In the genomic region with DNA sequence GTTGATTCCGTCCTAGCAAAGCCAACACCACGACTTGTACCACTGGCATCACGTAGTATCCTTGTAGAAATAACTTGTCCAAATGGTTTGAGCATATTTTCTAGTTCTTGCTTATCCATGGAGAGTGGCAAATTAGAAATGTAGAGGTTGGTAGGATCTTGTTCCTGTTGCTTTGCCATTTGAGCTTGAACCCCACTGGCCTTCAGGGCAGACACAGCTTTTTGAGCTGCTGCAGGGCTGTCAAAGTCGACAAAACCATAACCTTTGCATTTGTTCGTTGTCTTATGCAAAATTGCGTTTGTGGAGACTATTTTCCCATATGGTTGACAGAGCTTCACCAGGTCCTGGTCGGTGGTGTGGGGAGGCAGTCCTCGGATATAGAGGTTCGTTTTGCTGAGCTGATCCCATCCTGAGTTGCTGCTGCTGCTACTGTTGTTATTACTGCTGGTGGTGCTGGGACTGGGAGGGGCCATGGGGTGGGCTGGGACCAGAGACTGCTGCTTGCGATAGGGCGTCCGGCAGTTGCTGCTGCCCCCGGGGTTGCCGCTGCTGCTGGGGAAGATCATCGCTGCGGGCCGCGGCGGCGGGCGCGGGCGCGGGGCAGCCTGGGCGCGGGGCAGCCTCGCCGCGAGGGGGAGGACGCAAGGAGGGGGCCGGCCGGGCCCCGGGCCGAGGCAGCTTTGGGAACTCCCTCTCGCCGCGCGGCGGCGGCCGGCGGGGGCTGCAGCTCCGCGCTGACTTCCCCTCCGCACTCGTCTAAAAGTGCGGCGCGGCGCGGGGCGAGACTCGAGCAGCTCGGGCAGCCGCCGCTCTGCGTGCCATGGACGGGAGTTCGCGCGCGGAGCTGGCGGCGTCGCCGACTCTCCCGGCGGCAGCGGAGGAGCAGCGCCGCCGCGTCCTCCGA, we compare ENCODE assay signal across 8 cellular contexts. TPM values are rescaled to one million over a fixed set of nuclear protein-coding genes. Genes with fewer than 3 reads are reported as not detected.
DNase-seq lines count a peak whose midpoint lies in the region; ATAC-seq and TF ChIP-seq lines count a peak whose summit lies in the region.
"Not testable (repeated sequence)": the region's sequence is repeated elsewhere in the genome, so short reads cannot be mapped to it uniquely, and the experiment has no call there.

No MANE protein-coding gene starts in this region.

- H3K27ac Mint-ChIP-seq in CD4-positive, alpha-beta memory T cell = not testable (repeated sequence)

- not testable (repeated sequence) for H3K4me1 Mint-ChIP-seq in CD4-positive, alpha-beta memory T cell

- peak in 3 of 5 donors; percentile 5 to 28 (median 26) for DNase-seq in CD4-positive, alpha-beta memory T cell
- DNase-seq in GM20000 (ENCODE audit: low spot score) = peak; percentile 80
- peak; percentile 50 to 62 for DNase-seq in activated T-cell treated with anti-CD3 and anti-CD28 coated beads, Interleukin-2, amount 50 U/mL, for 48 hours
- DNase-seq in epithelial cell of esophagus (ENCODE audit: low read depth) = peak; percentile 45
- DNase-seq in medulla oblongata (ENCODE audit: extremely low spot score) = peak; percentile 33
- DNase-seq in stimulated activated CD4-positive, alpha-beta T cell treated with anti-CD3 and anti-CD28 coated beads, Interleukin-4, amount 100 ng/mL, for 4 hours = peak; percentile 23 to 33

- H3K4me1 ChIP-seq in CD4-positive, alpha-beta memory T cell (ENCODE audit: insufficient read depth, low read length) = not testable (repeated sequence)
- H3K4me1 ChIP-seq in OCI-LY1 (ENCODE audit: insufficient read depth, low read length, severe bottlenecking) = peaks cover 10% of the 10 kb centered on the region

- H3K27me3 Mint-ChIP-seq in CD4-positive, alpha-beta memory T cell = peaks cover 27 to 41% of the 10 kb centered on the region in 2 donors

- peak overlapping the region; percentile 74 for H3K4me2 ChIP-seq in OCI-LY1 (ENCODE audit: low read length)

- ATAC-seq in HG03457 (IDR thresholded peaks at IDR 0.05; ENCODE audit: unreplicated experiment) = peak; percentile 44

- not testable (repeated sequence) for H3F3A ChIP-seq in OCI-LY1 (ENCODE audit: insufficient read depth, low read length)

- H3K9me3 Mint-ChIP-seq in CD4-positive, alpha-beta memory T cell = not testable (repeated sequence)

- not testable (repeated sequence) for H3K9me2 ChIP-seq in OCI-LY1 (ENCODE audit: low read depth, low read length)

- not testable (repeated sequence) for H3K9me3 ChIP-seq in CD4-positive, alpha-beta memory T cell (ENCODE audit: control insufficient read depth in 1 of 2, low read length in 2 of 2); OCI-LY1 (ENCODE audit: low read length)

- not testable (repeated sequence) for H4K20me1 ChIP-seq in OCI-LY1 (ENCODE audit: insufficient read depth, low read length)

- H2AFZ ChIP-seq in OCI-LY1 (ENCODE audit: low read length) = 0 out of 2 replicates have a peak overlapping the region, but pooled peaks have one; percentile 63

- TF ChIP-seq CTCF in GM20000 (IDR thresholded peaks at IDR 0.05; ENCODE audit: extremely low read depth, missing control alignments) = peak; percentile 11
- not testable (repeated sequence) for TF ChIP-seq CTCF in OCI-LY1 (IDR thresholded peaks at IDR 0.05; ENCODE audit: low read length); epithelial cell of esophagus (IDR thresholded peaks at IDR 0.05; ENCODE audit: insufficient read depth, low read depth, low read length, missing control alignments)

- POLR2A ChIA-PET in CD4-positive, alpha-beta memory T cell (lab: Charles Lee; ENCODE audit: partially characterized antibody) = interaction anchor here (1.6 kb wide), 1 partner anchor 38 kb away, joined by 3 read pairs; no protein-coding TSS in a partner anchor

- peaks cover 15% of the 10 kb centered on the region for H3K27me3 ChIP-seq in CD4-positive, alpha-beta memory T cell (ENCODE audit: insufficient read depth, low read length)
- not testable (repeated sequence) for H3K27me3 ChIP-seq in OCI-LY1 (ENCODE audit: insufficient read depth, low read length)

- H3K36me3 Mint-ChIP-seq in CD4-positive, alpha-beta memory T cell = not testable (repeated sequence)

- peak overlapping the region; percentile 32 to 78 (median 72) for H3K4me3 Mint-ChIP-seq in CD4-positive, alpha-beta memory T cell

- not testable (repeated sequence) for H3K27ac ChIP-seq in CD4-positive, alpha-beta memory T cell (ENCODE audit: low read depth, low read length); OCI-LY1 (ENCODE audit: low read depth, low read length, poor library complexity, severe bottlenecking)

- H3K4me3 ChIP-seq in CD4-positive, alpha-beta memory T cell (ENCODE audit: low read length in 2 of 2) = not testable (repeated sequence)
- H3K4me3 ChIP-seq in OCI-LY1 (ENCODE audit: low read depth, low read length, poor library complexity, severe bottlenecking) = peak overlapping the region; percentile 64
- peak overlapping the region; percentile 36 for H3K4me3 ChIP-seq in epithelial cell of esophagus (ENCODE audit: low read length)

- intact Hi-C loops in CD4-positive, alpha-beta memory T cell (cut with micrococcal nuclease) = not testable (repeated sequence)

- CTCF ChIA-PET in CD4-positive, alpha-beta memory T cell (lab: Charles Lee; ENCODE audit: partially characterized antibody) = interaction anchor here (1.4 kb wide), 1 partner anchor 35 kb away, joined by 4 read pairs; no protein-coding TSS in a partner anchor

- not testable (repeated sequence) for H3K36me3 ChIP-seq in CD4-positive, alpha-beta memory T cell (ENCODE audit: insufficient read depth, low read length); OCI-LY1 (ENCODE audit: insufficient read depth, low read length)

- not testable (repeated sequence) for H3K79me2 ChIP-seq in OCI-LY1 (ENCODE audit: insufficient read depth, low read length)

- peak overlapping the region; percentile 62; the same call in 1 of the 2 replicates for H3K9ac ChIP-seq in OCI-LY1 (ENCODE audit: low read length)

RNA-seq across cellular contexts. Expression of a gene that starts 46.0 kb away (rescaled TPM):
- under 1 TPM; 0.44 to 0.47 TPM for total RNA-seq in CD4-positive, alpha-beta memory T cell
- polyA plus RNA-seq in CD4-positive, alpha-beta memory T cell = under 1 TPM in 1 of 2 donors, not detected in 1; 0.14 TPM

Comparison
In these comparisons a context has a peak if more than half of its experiments do, and no peak if none do; other contexts are left out.
1. DNase-seq: peak in every context shown above with its lines; median percentile 80 in GM20000; 56 in activated T-cell treated with anti-CD3 and anti-CD28 coated beads, Interleukin-2, amount 50 U/mL, for 48 hours; 45 in epithelial cell of esophagus; 33 in medulla oblongata; 28 in stimulated activated CD4-positive, alpha-beta T cell treated with anti-CD3 and anti-CD28 coated beads, Interleukin-4, amount 100 ng/mL, for 4 hours; 26 in CD4-positive, alpha-beta memory T cell.